In the genomic region with DNA sequence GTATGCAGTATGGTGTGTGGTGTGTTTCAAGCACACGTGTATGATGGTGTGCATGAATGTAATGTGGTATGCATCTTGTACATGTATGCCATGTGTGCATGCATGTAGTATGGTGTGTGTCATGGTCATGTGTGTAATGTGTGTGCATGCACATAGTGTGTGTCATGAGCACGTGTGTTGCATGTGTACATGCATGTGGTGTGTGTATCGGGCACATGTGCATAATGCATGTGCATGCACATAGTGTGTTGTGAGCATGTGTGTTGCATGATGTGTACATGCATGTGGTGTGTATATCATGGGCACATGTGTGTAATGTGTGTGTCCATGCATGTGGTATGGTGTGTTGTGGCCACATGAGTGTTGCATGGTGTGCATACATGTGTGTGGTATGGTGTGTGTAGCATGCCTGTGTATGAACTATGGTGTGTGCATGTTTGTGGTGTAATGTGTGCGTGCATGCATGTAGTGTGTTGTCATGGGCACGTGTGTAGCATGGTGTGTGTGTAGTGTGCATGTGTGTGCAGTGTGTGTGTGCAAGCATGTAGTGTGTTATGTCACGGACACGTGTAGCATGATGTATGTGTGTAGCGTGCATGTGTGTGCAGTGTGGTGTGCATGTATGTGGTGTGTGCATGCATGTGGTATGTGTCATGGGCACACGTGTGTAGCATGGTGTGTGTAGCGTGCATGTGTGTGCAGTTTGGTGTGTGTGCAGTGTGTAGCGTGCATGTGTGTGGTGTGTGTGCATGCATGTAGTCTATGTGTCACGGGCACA, we compare ENCODE assay signal across 25 cellular contexts. TPM values are rescaled to one million over a fixed set of nuclear protein-coding genes. Genes with fewer than 3 reads are reported as not detected.
DNase-seq lines count a peak whose midpoint lies in the region; ATAC-seq, FAIRE-seq and TF ChIP-seq lines count a peak whose summit lies in the region.
"Had no signal": no experiment of that assay in that cellular context is flagged by ENCODE, and none has a peak within 500 bp of the region (broad histone marks: within the 10 kb centered on the region; RNA-seq: fewer than 3 reads in every experiment).

No MANE protein-coding gene starts in this region.

- no peak overlapping the region for H3K27ac ChIP-seq in right atrium auricular region
- H3K27ac ChIP-seq: KMS-11 had no signal

- peak overlapping the region; percentile 43 for H3K27ac Mint-ChIP-seq in glutamatergic neuron (ENCODE audit: unreplicated experiment)
- H3K27ac Mint-ChIP-seq: CD8-positive, alpha-beta T cell; GM23338; HFFc6 had no signal

- peak; percentile 93 for FAIRE-seq in HTR-8/SVneo (lab: Jason Lieb, UNC)
- FAIRE-seq: A204.1, GM12892, GM18507 had no signal

- peaks cover 4% of the 10 kb centered on the region for H3K4me1 Mint-ChIP-seq in glutamatergic neuron (ENCODE audit: low read depth, unreplicated experiment)
- H3K4me1 Mint-ChIP-seq: GM23338 had no signal

- no peak overlapping the region for H3K4me3 ChIP-seq in right atrium auricular region
- H3K4me3 ChIP-seq: GM23338 had no signal

- H3K9me3 ChIP-seq in right atrium auricular region = no peaks in the 10 kb centered on the region
- H3K9me3 ChIP-seq: BE2C had no signal

- TF ChIP-seq CTCF in right atrium auricular region (IDR thresholded peaks at IDR 0.05) (no peak), glutamatergic neuron (IDR thresholded peaks at IDR 0.05; ENCODE audit: partially characterized antibody, unreplicated experiment) (no peak)

- H3K27me3 Mint-ChIP-seq in glutamatergic neuron (ENCODE audit: unreplicated experiment) = peaks cover 15% of the 10 kb centered on the region

- peaks cover 5% of the 10 kb centered on the region for H3K9me3 Mint-ChIP-seq in glutamatergic neuron (ENCODE audit: unreplicated experiment)
- H3K9me3 Mint-ChIP-seq: CD8-positive, alpha-beta T cell had no signal

- no peaks in the 10 kb centered on the region for H3K27me3 ChIP-seq in right atrium auricular region

- DNase-seq in Right ventricle myocardium inferior (ENCODE audit: missing footprints) = peak; percentile 58
- no peak for DNase-seq in right atrium auricular region (ENCODE audit: low spot score)
- no peak for DNase-seq in HTR-8/SVneo (ENCODE audit: insufficient read length, low spot score)
- DNase-seq in glutamatergic neuron = no peak
- DNase-seq in LoVo (ENCODE audit: low spot score) = no peak
- no peak for DNase-seq in NCI-H526 treated with DMSO at 0.1 percent for 48 hours (lab: John Stamatoyannopoulos, UW)
- DNase-seq: BE2C; CD8-positive, alpha-beta T cell; DMS53; EL; HFFc6; NCI-H1417; NCI-H187; NCI-H2107; NCI-H2227 treated with DMSO at 0.1 percent for 48 hours; NCI-H524; PC-3; RPMI8226 had no signal

- no peak overlapping the region for H3K4me3 Mint-ChIP-seq in glutamatergic neuron (ENCODE audit: unreplicated experiment)
- H3K4me3 Mint-ChIP-seq: CD8-positive, alpha-beta T cell; GM23338; HFFc6 had no signal

- H3K36me3 Mint-ChIP-seq in glutamatergic neuron (ENCODE audit: unreplicated experiment) = peaks cover 6% of the 10 kb centered on the region
- H3K36me3 Mint-ChIP-seq: CD8-positive, alpha-beta T cell had no signal

- intact Hi-C loops in Right ventricle myocardium inferior (cut with DNase I) = no loop called here

- H3K4me1 ChIP-seq in right atrium auricular region = no peaks in the 10 kb centered on the region
- H3K4me1 ChIP-seq: BE2C had no signal

- H3K36me3 ChIP-seq in right atrium auricular region = no peaks in the 10 kb centered on the region
- H3K36me3 ChIP-seq: BE2C had no signal

- ATAC-seq in Right ventricle myocardium inferior (no peak), GM21529 (IDR thresholded peaks at IDR 0.05; ENCODE audit: unreplicated experiment) (no peak)
- ATAC-seq: CD8-positive, alpha-beta T cell; GM23338; PC-3 had no signal

RNA-seq across cellular contexts. Expression of a gene that starts 17.6 kb away (rescaled TPM):
- total RNA-seq in Right ventricle myocardium inferior = not detected
- 1 to 10 TPM in 1 of 2 donors, under 1 TPM in 1; 0.59 to 1.8 TPM for total RNA-seq in right atrium auricular region
- 7.4 TPM for total RNA-seq in glutamatergic neuron (ENCODE audit: unreplicated experiment)
- total RNA-seq: CD8-positive, alpha-beta T cell; M059J; PC-3 had no signal

RNA-seq across cellular contexts. Expression of a gene that starts 52.4 kb away (rescaled TPM):
- total RNA-seq in Right ventricle myocardium inferior (not detected), right atrium auricular region (not detected), glutamatergic neuron (ENCODE audit: unreplicated experiment) (0.61 TPM)
- total RNA-seq: CD8-positive, alpha-beta T cell; HFFc6; M059J; PC-3 had no signal
